Comparison of ENCODE assay signal across 19 cellular contexts in genomic region chr15:68488290-68488689, GRCh38. TPM values are rescaled to one million over a fixed set of nuclear protein-coding genes. Genes with fewer than 3 reads are reported as not detected.
DNase-seq lines count a peak whose midpoint lies in the region; ATAC-seq and TF ChIP-seq lines count a peak whose summit lies in the region.
"Had no signal": no experiment of that assay in that cellular context is flagged by ENCODE, and none has a peak within 500 bp of the region (broad histone marks: within the 10 kb centered on the region; RNA-seq: fewer than 3 reads in every experiment).

No MANE protein-coding gene starts in this region.

- DNase-seq in breast epithelium (ENCODE audit: low spot score in 2 of 2) (no peak), mammary epithelial cell (no peak), NCI-H774 (lab: John Stamatoyannopoulos, UW) (peak; percentile 34), thoracic aorta (ENCODE audit: low spot score) (no peak), kidney tubule cell (ENCODE audit: low spot score) (no peak)
- no peak for DNase-seq in stimulated activated naive CD8-positive, alpha-beta T cell treated with anti-CD3 and anti-CD28 coated beads, Interleukin-15, Interleukin-2, amounts not matched to agents 100 U/mL and 50 U/mL, for 24 hours
- DNase-seq: 8988T; CD8-positive, alpha-beta T cell; Karpas-422; NCI-H1417; NCI-H187 treated with DMSO at 0.1 percent for 48 hours; NCI-H2107; NCI-H446 treated with DMSO at 0.1 percent for 48 hours; NCI-H526 treated with DMSO at 0.1 percent for 48 hours; NK-92 treated with Interleukin-12 subunit alpha and Interleukin-12 subunit beta, amount 100 ng/mL, for 24 hours had no signal

- H3K27me3 ChIP-seq in breast epithelium (no peaks in the 10 kb centered on the region), mammary epithelial cell (ENCODE audit: insufficient read depth, low read length) (peaks cover 9% of the 10 kb centered on the region), thoracic aorta (replicated peaks; ENCODE audit: insufficient read depth) (no peaks in the 10 kb centered on the region)
- H3K27me3 ChIP-seq: BLaER1 treated with 17β-estradiol and CSF1 and Interleukin-3, amounts not matched to agents 10 nM and 100 nM had no signal

- H3K27ac ChIP-seq in breast epithelium (peak overlapping the region; percentile 66 to 72), mammary epithelial cell (ENCODE audit: insufficient read depth, low read depth, low read length) (no peak overlapping the region), thoracic aorta (peak overlapping the region; percentile 93 to 98)
- H3K27ac ChIP-seq: BLaER1 treated with 17β-estradiol and CSF1 and Interleukin-3, amounts not matched to agents 10 nM and 100 nM had no signal

- H3K9me3 ChIP-seq in breast epithelium, result no peaks in the 10 kb centered on the region
- no peaks in the 10 kb centered on the region for H3K9me3 ChIP-seq in mammary epithelial cell (replicated peaks; ENCODE audit: insufficient read depth, low read length)
- H3K9me3 ChIP-seq in thoracic aorta, result no peaks in the 10 kb centered on the region
- H3K9me3 ChIP-seq: BLaER1 treated with 17β-estradiol and CSF1 and Interleukin-3, amounts not matched to agents 10 nM and 100 nM had no signal

- intact Hi-C loops in breast epithelium (cut with DNase I; ENCODE audit: low total_unique reads), result loop anchor here (5.0 kb wide), 1 partner anchor 1179 kb away; no protein-coding TSS in a partner anchor
- intact Hi-C loops in mammary epithelial cell (cut with micrococcal nuclease), result no loop called here

- no peak for TF ChIP-seq POLR2A in breast epithelium (IDR thresholded peaks at IDR 0.05)

- H3K4me2 ChIP-seq in mammary epithelial cell (ENCODE audit: insufficient read depth, low read depth, low read length), result no peak overlapping the region

- no peaks in the 10 kb centered on the region for H3K79me2 ChIP-seq in mammary epithelial cell (ENCODE audit: insufficient read depth, low read length)

- H2AFZ ChIP-seq in mammary epithelial cell (ENCODE audit: low read depth, low read length), result no peak overlapping the region

- no peaks in the 10 kb centered on the region for H3K36me3 ChIP-seq in breast epithelium
- H3K36me3 ChIP-seq in mammary epithelial cell (ENCODE audit: insufficient read depth, low read length), result no peaks in the 10 kb centered on the region
- no peaks in the 10 kb centered on the region for H3K36me3 ChIP-seq in thoracic aorta
- H3K36me3 ChIP-seq: BLaER1 treated with 17β-estradiol and CSF1 and Interleukin-3, amounts not matched to agents 10 nM and 100 nM had no signal

- no peak overlapping the region for H3K9ac ChIP-seq in mammary epithelial cell (ENCODE audit: insufficient read depth, low read length)
- H3K9ac ChIP-seq: BLaER1 treated with 17β-estradiol and CSF1 and Interleukin-3, amounts not matched to agents 10 nM and 100 nM had no signal

- no peaks in the 10 kb centered on the region for H3K4me1 ChIP-seq in breast epithelium
- H3K4me1 ChIP-seq in mammary epithelial cell (ENCODE audit: insufficient read depth, low read length), result no peaks in the 10 kb centered on the region
- peaks cover 29 to 58% of the 10 kb centered on the region in 2 donors for H3K4me1 ChIP-seq in thoracic aorta (ENCODE audit: control insufficient read depth in 1 of 2, low read depth in 2 of 2)

- H3K4me3 ChIP-seq in breast epithelium (no peak overlapping the region), mammary epithelial cell (replicated peaks in 1 of 3; ENCODE audit: insufficient read depth in 1 of 3, low read depth in 2 of 3, low read length in 3 of 3) (no peak overlapping the region), thoracic aorta (no peak overlapping the region)
- H3K4me3 ChIP-seq: BLaER1 treated with 17β-estradiol and CSF1 and Interleukin-3, amounts not matched to agents 10 nM and 100 nM had no signal

- CTCF ChIA-PET in mammary epithelial cell (lab: Charles Lee; ENCODE audit: low non-redundant PET), result interaction anchor here (0.7 kb wide), 1 partner anchor 65 kb away, joined by 3 read pairs; no protein-coding TSS in a partner anchor

- no peaks in the 10 kb centered on the region for H4K20me1 ChIP-seq in mammary epithelial cell (ENCODE audit: insufficient read depth, low read length)
- H4K20me1 ChIP-seq: BLaER1 treated with 17β-estradiol and CSF1 and Interleukin-3, amounts not matched to agents 10 nM and 100 nM had no signal

- dilution Hi-C loops in mammary epithelial cell (cut with HindIII; ENCODE audit: low sequenced_read_pairs), result loop anchor here (5.0 kb wide), 1 partner anchor 39 kb away; no protein-coding TSS in a partner anchor

- in situ Hi-C loops in mammary epithelial cell (cut with MboI; ENCODE audit: low sequenced_read_pairs in 2 of 2), result no loop called here

- no peak for TF ChIP-seq CTCF in breast epithelium (IDR thresholded peaks at IDR 0.05)
- TF ChIP-seq CTCF in mammary epithelial cell (conservative IDR thresholded peaks at IDR 0.05 in 1 of 2, IDR thresholded peaks at IDR 0.05 in 1 of 2; ENCODE audit: extremely low read depth in 1 of 2, insufficient read depth in 1 of 2, low read depth in 1 of 2, low read length in 2 of 2), result no peak
- TF ChIP-seq CTCF in thoracic aorta (IDR thresholded peaks at IDR 0.05), result no peak

- ATAC-seq in thoracic aorta (ENCODE audit: insufficient number of reproducible peaks, low FRiP score, low read depth) (no peak), HG03442 (IDR thresholded peaks at IDR 0.05; ENCODE audit: unreplicated experiment) (no peak)
- no peak for ATAC-seq in stimulated activated naive CD8-positive, alpha-beta T cell treated with anti-CD3 and anti-CD28 coated beads, Interleukin-15, Interleukin-2, amounts not matched to agents 100 U/mL and 50 U/mL, for 24 hours
- ATAC-seq: CD8-positive, alpha-beta T cell; Panc1; SK-N-SH treated with all-trans-retinoic acid at 6 μM for 48 hours had no signal

- BruUV-seq in mammary epithelial cell (replicated peaks; lab: Mats Ljungman, UMichigan), result no TSS peak

- 69% methylated on average over 5 of the region's 5 CpGs for WGBS in mammary epithelial cell (ENCODE audit: low coverage, missing lambda C conversion rate)

RNA-seq across cellular contexts. Expression of gene ITGA11, which starts 56.3 kb away (rescaled TPM):
- total RNA-seq in breast epithelium (1 to 10 TPM; 7.8 to 8.5 (median 7.9) TPM), mammary epithelial cell (under 1 TPM; 0.05 to 0.67 TPM), thoracic aorta (100 to 1,000 TPM; 246 to 360 TPM)
- 0.01 TPM for polyA plus RNA-seq in mammary epithelial cell
- polyA minus RNA-seq in mammary epithelial cell, result not detected
- total RNA-seq: CD8-positive, alpha-beta T cell had no signal

Comparison
In these comparisons a context has a peak if more than half of its experiments do, and no peak if none do; other contexts are left out.
1. RNA of gene ITGA11, which starts 56.3 kb away (total RNA-seq): 246 to 360 TPM in thoracic aorta; 7.8 to 8.5 TPM in breast epithelium and 0.05 to 0.67 TPM in mammary epithelial cell; every median in the first group is over 10 times any median in the second.